Comparison of ENCODE assay signal across 5 cellular contexts in the genomic region with DNA sequence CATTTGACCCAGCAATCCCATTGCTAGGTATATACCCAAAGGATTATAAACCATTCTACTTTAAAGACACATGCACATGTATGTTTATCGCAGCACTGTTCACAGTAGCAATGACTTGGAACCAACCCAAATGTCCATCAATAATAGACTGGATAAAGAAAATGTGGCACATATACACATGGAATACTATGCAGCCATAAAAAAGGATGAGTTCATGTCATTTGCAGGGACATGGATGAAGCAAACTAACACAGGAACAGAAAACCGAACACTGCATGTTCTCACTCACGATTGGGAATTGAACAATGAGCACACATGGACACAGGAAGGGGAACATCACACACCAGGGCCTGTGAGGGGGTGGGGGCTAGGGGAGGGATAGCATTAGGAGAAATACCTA. TPM values are rescaled to one million over a fixed set of nuclear protein-coding genes. Genes with fewer than 3 reads are reported as not detected.
"Had no signal": no experiment of that assay in that cellular context is flagged by ENCODE, and none has a peak within 500 bp of the region (broad histone marks: within the 10 kb centered on the region; RNA-seq: fewer than 3 reads in every experiment).

No MANE protein-coding gene starts in this region.

RNA-seq across cellular contexts. Expression of gene KBTBD12, which starts 8.4 kb away (rescaled TPM):
- total RNA-seq: GM23248, H4, H7, H9, HFFc6 had no signal
- polyA plus RNA-seq: GM23248 had no signal
